Comparison of ENCODE assay signal across 10 cellular contexts in genomic region chr12:124519741-124520140, GRCh38. TPM values are rescaled to one million over a fixed set of nuclear protein-coding genes. Genes with fewer than 3 reads are reported as not detected.
DNase-seq lines count a peak whose midpoint lies in the region; ATAC-seq and TF ChIP-seq lines count a peak whose summit lies in the region.
"Had no signal": no experiment of that assay in that cellular context is flagged by ENCODE, and none has a peak within 500 bp of the region (broad histone marks: within the 10 kb centered on the region; RNA-seq: fewer than 3 reads in every experiment).

No MANE protein-coding gene starts in this region.

- BruUV-seq in HCT116 (replicated peaks; lab: Mats Ljungman, UMichigan) = no TSS peak
- no TSS peak for BruUV-seq in mammary epithelial cell (replicated peaks; lab: Mats Ljungman, UMichigan)

- H3K4me3 Mint-ChIP-seq in stimulated activated effector memory CD8-positive, alpha-beta T cell treated with anti-CD3 and anti-CD28 coated beads, Interleukin-12 subunit alpha, Interleukin-12 subunit beta, amount 100 ng/mL, for 72 hours = no peak overlapping the region
- H3K4me3 Mint-ChIP-seq: T-helper 1 cell treated with Interleukin-12 subunit alpha and Interleukin-12 subunit beta and Interleukin-4 antibody, amounts not matched to agents 30 μg/mL and 1 μg/mL, for 36 hours had no signal

- 38% methylated on average over 10 of the region's 10 CpGs for WGBS in mammary epithelial cell (ENCODE audit: low coverage, missing lambda C conversion rate)
- 33% methylated on average over 3 of the region's 10 CpGs for WGBS in right lobe of liver (ENCODE audit: insufficient coverage, low coverage, low lambda C conversion rate, missing lambda C conversion rate)

- ATAC-seq in HCT116 (peak; percentile 4; the same call in 1 of the 2 replicates), right lobe of liver (no peak), HG03460 (IDR thresholded peaks at IDR 0.05; ENCODE audit: unreplicated experiment) (no peak), GM18517 (IDR thresholded peaks at IDR 0.05; ENCODE audit: unreplicated experiment) (no peak), HG03196 (IDR thresholded peaks at IDR 0.05; ENCODE audit: unreplicated experiment) (no peak)
- ATAC-seq in stimulated activated effector memory CD8-positive, alpha-beta T cell treated with anti-CD3 and anti-CD28 coated beads, Interleukin-12 subunit alpha, Interleukin-12 subunit beta, amount 100 ng/mL, for 72 hours = no peak

- H3K4me3 ChIP-seq in HCT116 (replicated peaks in 1 of 2; ENCODE audit: low read depth in 1 of 2, low read length in 2 of 2) = no peak overlapping the region
- H3K4me3 ChIP-seq in mammary epithelial cell (replicated peaks in 1 of 3; ENCODE audit: insufficient read depth in 1 of 3, low read depth in 2 of 3, low read length in 3 of 3) = no peak overlapping the region
- no peak overlapping the region for H3K4me3 ChIP-seq in right lobe of liver

- no peak for TF ChIP-seq RAD21 in HCT116 (IDR thresholded peaks at IDR 0.05; ENCODE audit: low read depth)

- TF ChIP-seq POLR2A in HCT116 (IDR thresholded peaks at IDR 0.05; ENCODE audit: borderline replicate concordance, extremely low read depth, insufficient read depth, insufficient read length) (no peak), right lobe of liver (IDR thresholded peaks at IDR 0.05) (no peak)

- H2AFZ ChIP-seq in HCT116 (ENCODE audit: low read depth, low read length, poor library complexity, severe bottlenecking) = no peak overlapping the region
- H2AFZ ChIP-seq in mammary epithelial cell (ENCODE audit: low read depth, low read length) = no peak overlapping the region

- RAD21 ChIA-PET in HCT116 (lab: Charles Lee; ENCODE audit: low non-redundant PET in 1 of 2, low total read pairs in 2 of 2, uncharacterized antibody in 2 of 2, unreplicated experiment in 2 of 2) = no interaction called here

- no peak for TF ChIP-seq CTCF in HCT116 (IDR thresholded peaks at IDR 0.05 in 2 of 3, conservative IDR thresholded peaks at IDR 0.05 in 1 of 3; ENCODE audit: borderline replicate concordance in 1 of 3, insufficient read depth in 1 of 3, low read depth in 2 of 3, low read length in 2 of 3)
- TF ChIP-seq CTCF in mammary epithelial cell (conservative IDR thresholded peaks at IDR 0.05 in 1 of 2, IDR thresholded peaks at IDR 0.05 in 1 of 2; ENCODE audit: extremely low read depth in 1 of 2, insufficient read depth in 1 of 2, low read depth in 1 of 2, low read length in 2 of 2) = no peak
- TF ChIP-seq CTCF in right lobe of liver (IDR thresholded peaks at IDR 0.05) = no peak

- H3K27ac ChIP-seq in HCT116 (ENCODE audit: low read depth, low read length) = peak overlapping the region; percentile 88; the same call in 1 of the 2 replicates
- H3K27ac ChIP-seq in mammary epithelial cell (ENCODE audit: insufficient read depth, low read depth, low read length) = peak overlapping the region; percentile 90
- peak overlapping the region; percentile 44 to 69 (median 57) for H3K27ac ChIP-seq in right lobe of liver

- peak overlapping the region; percentile 81 for H3K27ac Mint-ChIP-seq in stimulated activated effector memory CD8-positive, alpha-beta T cell treated with anti-CD3 and anti-CD28 coated beads, Interleukin-12 subunit alpha, Interleukin-12 subunit beta, amount 100 ng/mL, for 72 hours
- H3K27ac Mint-ChIP-seq: T-helper 1 cell treated with Interleukin-12 subunit alpha and Interleukin-12 subunit beta and Interleukin-4 antibody, amounts not matched to agents 30 μg/mL and 1 μg/mL, for 36 hours had no signal

- intact Hi-C loops in HCT116 (cut with micrococcal nuclease) = loop anchor here (10.0 kb wide), 1 partner anchor 225 kb away; no protein-coding TSS in a partner anchor
- intact Hi-C loops in mammary epithelial cell (cut with micrococcal nuclease) = loop anchor here (1.0 kb wide), 1 partner anchor 47 kb away; no protein-coding TSS in a partner anchor
- intact Hi-C loops in right lobe of liver (cut with DNase I) = loop anchor here in 1 of 2 donors (10.0 kb wide), 1 partner anchor 165 kb away; no protein-coding TSS in a partner anchor

- peaks cover 60 to 67% of the 10 kb centered on the region in 2 experiments for H3K4me1 ChIP-seq in HCT116 (ENCODE audit: control insufficient read depth in 1 of 2, insufficient read depth in 2 of 2, low read length in 2 of 2)
- peaks cover 84% of the 10 kb centered on the region for H3K4me1 ChIP-seq in mammary epithelial cell (ENCODE audit: insufficient read depth, low read length)
- H3K4me1 ChIP-seq in right lobe of liver = peaks cover 0 to 38% (median 19%) of the 10 kb centered on the region in 4 donors

- H3K9me3 ChIP-seq in HCT116 (ENCODE audit: control insufficient read depth in 1 of 2, insufficient read depth in 1 of 2, low read depth in 1 of 2, low read length in 2 of 2) = no peaks in the 10 kb centered on the region
- no peaks in the 10 kb centered on the region for H3K9me3 ChIP-seq in mammary epithelial cell (replicated peaks; ENCODE audit: insufficient read depth, low read length)
- no peaks in the 10 kb centered on the region for H3K9me3 ChIP-seq in right lobe of liver

- DNase-seq in HCT116 (ENCODE audit: low read depth, low spot score) (no peak), mammary epithelial cell (no peak), right lobe of liver (no peak), NCI-H2171 treated with DMSO at 0.1 percent for 48 hours (lab: John Stamatoyannopoulos, UW) (no peak)
- DNase-seq in stimulated activated effector memory CD8-positive, alpha-beta T cell treated with anti-CD3 and anti-CD28 coated beads, Interleukin-12 subunit alpha, Interleukin-12 subunit beta, amount 100 ng/mL, for 72 hours (ENCODE audit: low spot score in 2 of 2) = no peak
- DNase-seq: activated CD8-positive, alpha-beta memory T cell treated with anti-CD3 and anti-CD28 coated beads, Interleukin-2, amount 50 U/mL, for 4 hours had no signal

- peaks cover 11% of the 10 kb centered on the region; the same call in 1 of the 2 replicates for H4K20me1 ChIP-seq in HCT116 (ENCODE audit: insufficient read depth)
- H4K20me1 ChIP-seq in mammary epithelial cell (ENCODE audit: insufficient read depth, low read length) = no peaks in the 10 kb centered on the region

- in situ Hi-C loops in mammary epithelial cell (cut with MboI; ENCODE audit: low sequenced_read_pairs in 2 of 2) = no loop called here

- dilution Hi-C loops in mammary epithelial cell (cut with HindIII; ENCODE audit: low sequenced_read_pairs) = loop anchor here (5.0 kb wide), 1 partner anchor 83 kb away; no protein-coding TSS in a partner anchor

- H3K9ac ChIP-seq in HCT116 (ENCODE audit: low read length) = peak overlapping the region; percentile 39
- peak overlapping the region; percentile 15 for H3K9ac ChIP-seq in mammary epithelial cell (ENCODE audit: insufficient read depth, low read length)

- H3K9me3 Mint-ChIP-seq in stimulated activated effector memory CD8-positive, alpha-beta T cell treated with anti-CD3 and anti-CD28 coated beads, Interleukin-12 subunit alpha, Interleukin-12 subunit beta, amount 100 ng/mL, for 72 hours = no peaks in the 10 kb centered on the region
- H3K9me3 Mint-ChIP-seq: T-helper 1 cell treated with Interleukin-12 subunit alpha and Interleukin-12 subunit beta and Interleukin-4 antibody, amounts not matched to agents 30 μg/mL and 1 μg/mL, for 36 hours had no signal

- CTCF ChIA-PET in HCT116 (lab: Charles Lee) = no interaction called here
- CTCF ChIA-PET in mammary epithelial cell (lab: Charles Lee; ENCODE audit: low non-redundant PET) = interaction anchor here (0.6 kb wide), 1 partner anchor 25 kb away, joined by 4 read pairs; no protein-coding TSS in a partner anchor

- H3K27me3 ChIP-seq in HCT116 (ENCODE audit: insufficient read depth, low read length) (no peaks in the 10 kb centered on the region), mammary epithelial cell (ENCODE audit: insufficient read depth, low read length) (no peaks in the 10 kb centered on the region), right lobe of liver (no peaks in the 10 kb centered on the region)

- H3K36me3 Mint-ChIP-seq in stimulated activated effector memory CD8-positive, alpha-beta T cell treated with anti-CD3 and anti-CD28 coated beads, Interleukin-12 subunit alpha, Interleukin-12 subunit beta, amount 100 ng/mL, for 72 hours = no peaks in the 10 kb centered on the region

- POLR2A ChIA-PET in HCT116 (lab: Charles Lee) = no interaction called here

- peaks cover 36% of the 10 kb centered on the region for H3K4me1 Mint-ChIP-seq in stimulated activated effector memory CD8-positive, alpha-beta T cell treated with anti-CD3 and anti-CD28 coated beads, Interleukin-12 subunit alpha, Interleukin-12 subunit beta, amount 100 ng/mL, for 72 hours

- no peaks in the 10 kb centered on the region for H3K36me3 ChIP-seq in HCT116 (ENCODE audit: control insufficient read depth in 1 of 2, insufficient read depth in 2 of 2, low read length in 2 of 2)
- no peaks in the 10 kb centered on the region for H3K36me3 ChIP-seq in mammary epithelial cell (ENCODE audit: insufficient read depth, low read length)
- no peaks in the 10 kb centered on the region for H3K36me3 ChIP-seq in right lobe of liver

- H3K79me2 ChIP-seq in HCT116 (ENCODE audit: insufficient read depth, low read length) (peaks cover 75% of the 10 kb centered on the region), mammary epithelial cell (ENCODE audit: insufficient read depth, low read length) (peaks cover 73% of the 10 kb centered on the region)

- H3K9me2 ChIP-seq in HCT116 (ENCODE audit: insufficient read depth) = no peaks in the 10 kb centered on the region

- H3K4me2 ChIP-seq in HCT116 (ENCODE audit: low read length) (peak overlapping the region; percentile 69), mammary epithelial cell (ENCODE audit: insufficient read depth, low read depth, low read length) (peak overlapping the region; percentile 35)

TF ChIP-seq in HCT116, 20 proteins besides CTCF, POLR2A, EP300 and RAD21 (continues in another document):
- TF ChIP-seq SIN3A (IDR thresholded peaks at IDR 0.05; ENCODE audit: low read depth) (no peak), YY1 (IDR thresholded peaks at IDR 0.05; ENCODE audit: extremely low read depth, insufficient replicate concordance, low read depth, low read length) (no peak), EGR1 (IDR thresholded peaks at IDR 0.05; ENCODE audit: low read depth) (no peak), TCF7L2 (IDR thresholded peaks at IDR 0.05; ENCODE audit: borderline replicate concordance, extremely low read depth, insufficient read depth, insufficient read length) (no peak), JUND (IDR thresholded peaks at IDR 0.05) (no peak)

RNA-seq across cellular contexts. Expression of gene NCOR2, which starts 47.7 kb away (rescaled TPM):
- 153 TPM for total RNA-seq in HCT116 (2021; ENCODE audit: unreplicated experiment)
- 84.8 and 92.4 TPM in 2 replicates for polyA plus RNA-seq in HCT116 (2012)
- total RNA-seq in mammary epithelial cell = 100 to 1,000 TPM in 1 of 2 donors, 10 to 100 TPM in 1; 70.5 to 158 TPM
- 18.9 TPM for polyA plus RNA-seq in mammary epithelial cell
- 117 TPM for polyA minus RNA-seq in mammary epithelial cell
- total RNA-seq in right lobe of liver = 10 to 100 TPM; 38.1 to 87.5 (median 45.0) TPM
